Comparison of ENCODE assay signal across 8 cellular contexts in genomic region chr15:85443593-85444328, GRCh38.
A peak's percentile ranks its signal among the peaks of the same experiment; 100 is the strongest.
DNase-seq lines count a peak whose midpoint lies in the region; ATAC-seq and TF ChIP-seq lines count a peak whose summit lies in the region.

No MANE protein-coding gene starts in this region.

- 73% methylated on average over 5 of the region's 6 CpGs for WGBS in mesenchymal stem cell

- H4K8ac ChIP-seq in mesenchymal stem cell (ENCODE audit: low read length): no peak overlapping the region

- DNase-seq in ACHN (peak; percentile 76), NCI-H2227 treated with DMSO at 0.1 percent for 48 hours (lab: John Stamatoyannopoulos, UW) (peak; percentile 55), breast epithelium (ENCODE audit: low spot score in 2 of 2) (no peak), mesenchymal stem cell (peak; percentile 85), GM19240 (ENCODE audit: insufficient read length, low spot score) (no peak)

- no peaks in the 10 kb centered on the region for H3K36me3 ChIP-seq in breast epithelium
- H3K36me3 ChIP-seq in mesenchymal stem cell (ENCODE audit: control insufficient read depth in 1 of 2, insufficient read depth in 2 of 2, low read depth in 1 of 2, low read length in 2 of 2): no peaks in the 10 kb centered on the region

- ATAC-seq in GM18867 (IDR thresholded peaks at IDR 0.05; ENCODE audit: unreplicated experiment): peak; percentile 85
- ATAC-seq in HG03039 (IDR thresholded peaks at IDR 0.05; ENCODE audit: unreplicated experiment): peak; percentile 67
- no peak for ATAC-seq in GM18519 (IDR thresholded peaks at IDR 0.05; ENCODE audit: low FRiP score, unreplicated experiment)

- no peak overlapping the region for H3K9ac ChIP-seq in mesenchymal stem cell (ENCODE audit: low read length)

- no peak for TF ChIP-seq CTCF in breast epithelium (IDR thresholded peaks at IDR 0.05)

- no peak overlapping the region for H2BK5ac ChIP-seq in mesenchymal stem cell (ENCODE audit: low read depth, low read length, poor library complexity, severe bottlenecking)

- H3K14ac ChIP-seq in mesenchymal stem cell (ENCODE audit: low read length in 2 of 2): no peak overlapping the region

- H3K4me1 ChIP-seq in breast epithelium (peaks cover 0 to 16% of the 10 kb centered on the region in 2 donors), mesenchymal stem cell (ENCODE audit: control insufficient read depth, insufficient read depth, low read depth, low read length) (no peaks in the 10 kb centered on the region)

- no peak overlapping the region for H2BK12ac ChIP-seq in mesenchymal stem cell (ENCODE audit: low read length in 2 of 2)

- H3K27ac ChIP-seq in breast epithelium: peak overlapping the region; percentile 1 to 23
- H3K27ac ChIP-seq in mesenchymal stem cell (ENCODE audit: low read length, poor library complexity, severe bottlenecking): no peak overlapping the region

- no peak overlapping the region for H4K91ac ChIP-seq in mesenchymal stem cell (ENCODE audit: low read length)

- H3K9me3 ChIP-seq in breast epithelium (no peaks in the 10 kb centered on the region), mesenchymal stem cell (ENCODE audit: control insufficient read depth, low read length) (no peaks in the 10 kb centered on the region)

- no peak for TF ChIP-seq POLR2A in breast epithelium (IDR thresholded peaks at IDR 0.05)

- no peak overlapping the region for H3K23ac ChIP-seq in mesenchymal stem cell (ENCODE audit: low read length in 2 of 2)

- H3K4me3 ChIP-seq in breast epithelium (no peak overlapping the region), mesenchymal stem cell (ENCODE audit: insufficient read depth in 1 of 2, low read depth in 1 of 2, low read length in 2 of 2) (no peak overlapping the region)

- H2AFZ ChIP-seq in mesenchymal stem cell (ENCODE audit: low read depth, low read length): no peak overlapping the region

- H3K18ac ChIP-seq in mesenchymal stem cell (ENCODE audit: low read depth in 1 of 2, low read length in 2 of 2): no peak overlapping the region

- H3K79me1 ChIP-seq in mesenchymal stem cell (replicated peaks; ENCODE audit: low read length, poor library complexity, severe bottlenecking): peaks cover 2% of the 10 kb centered on the region

- no peak overlapping the region for H3K4me2 ChIP-seq in mesenchymal stem cell (ENCODE audit: low read length, poor library complexity, severe bottlenecking)

- H2BK15ac ChIP-seq in mesenchymal stem cell (ENCODE audit: low read depth, poor library complexity, severe bottlenecking): no peak overlapping the region

- H2BK120ac ChIP-seq in mesenchymal stem cell (ENCODE audit: low read depth, low read length): no peak overlapping the region

- in situ Hi-C loops in ACHN (cut with HindIII; ENCODE audit: low pct_ligation_motif_present, low pct_unique_long_range_greater_than_20kb, low sequenced_read_pairs): no loop called here

- intact Hi-C loops in breast epithelium (cut with DNase I; ENCODE audit: low total_unique reads): no loop called here

- no peak overlapping the region for H2AK5ac ChIP-seq in mesenchymal stem cell (ENCODE audit: low read length, severe bottlenecking)

- no peak overlapping the region for H3K4ac ChIP-seq in mesenchymal stem cell (ENCODE audit: low read depth in 1 of 2, low read length in 2 of 2)

- no peaks in the 10 kb centered on the region for H3K27me3 ChIP-seq in breast epithelium
- no peaks in the 10 kb centered on the region for H3K27me3 ChIP-seq in mesenchymal stem cell (ENCODE audit: control insufficient read depth in 1 of 2, insufficient read depth in 1 of 2, low read length in 2 of 2)

Comparison
In these comparisons a context has a peak if more than half of its experiments do, and no peak if none do; other contexts are left out.
1. DNase-seq: peak in ACHN (single experiment), NCI-H2227 treated with DMSO at 0.1 percent for 48 hours (single experiment) and mesenchymal stem cell (single experiment); none in breast epithelium (0 of 2) and GM19240 (single experiment).